ENCODE assay signal across 23 cellular contexts in genomic region chr14:75457024-75457390, GRCh38. TPM values are rescaled to one million over a fixed set of nuclear protein-coding genes. Genes with fewer than 3 reads are reported as not detected.
A peak's percentile ranks its signal among the peaks of the same experiment; 100 is the strongest.
DNase-seq lines count a peak whose midpoint lies in the region; ATAC-seq and TF ChIP-seq lines count a peak whose summit lies in the region.
"Had no signal": no experiment of that assay in that cellular context is flagged by ENCODE, and none has a peak within 500 bp of the region (broad histone marks: within the 10 kb centered on the region; RNA-seq: fewer than 3 reads in every experiment).

No MANE protein-coding gene starts in this region.

- H4K8ac ChIP-seq in mesenchymal stem cell (ENCODE audit: low read length) = peak overlapping the region; percentile 47

- WGBS in mesenchymal stem cell = 80% methylated on average over 5 of the region's 5 CpGs
- 58 to 71% (median 60%) methylated on average over 5 of the region's 5 CpGs for WGBS in psoas muscle, 3 donors
- WGBS in adrenal gland, 4 donors = 86 to 96% (median 94%) methylated on average over 5 of the region's 5 CpGs

- no peak overlapping the region for H2BK12ac ChIP-seq in mesenchymal stem cell (ENCODE audit: low read length in 2 of 2)

- no peak for DNase-seq in GM23338 (ENCODE audit: low spot score)
- DNase-seq in PC-9 = no peak
- DNase-seq in mesenchymal stem cell = no peak
- DNase-seq in psoas muscle = no peak
- DNase-seq in DMS79 treated with DMSO at 0.1 percent for 48 hours (lab: John Stamatoyannopoulos, UW) = no peak
- no peak for DNase-seq in adrenal gland
- no peak for DNase-seq in stimulated activated CD4-positive, alpha-beta T cell treated with anti-CD3 and anti-CD28 coated beads, Interleukin-1b, Interleukin-23, amount 100 ng/mL, for 48 hours
- DNase-seq in HPDE6-E6E7 (ENCODE audit: extremely low spot score) = no peak
- DNase-seq: activated CD4-positive, alpha-beta memory T cell treated with anti-CD3 and anti-CD28 coated beads for 36 hours; activated naive CD4-positive, alpha-beta T cell treated with anti-CD3 and anti-CD28 coated beads, Interleukin-2, amount 50 U/mL, for 16 hours; activated T-cell treated with anti-CD3 and anti-CD28 coated beads, Interleukin-2, amount 50 U/mL, for 48 hours; CD8-positive, alpha-beta T cell; cortex of kidney; DMS79; foreskin melanocyte; GOT3; left colon; NCI-H187; NCI-H510A; SHP77; stimulated activated naive CD4-positive, alpha-beta T cell treated with Interleukin-2 at 50 U/mL for 16 hours had no signal

- H4K20me1 ChIP-seq in GM23338 (replicated peaks; ENCODE audit: insufficient read depth) (peaks cover 5% of the 10 kb centered on the region), PC-9 (ENCODE audit: insufficient read depth) (no peaks in the 10 kb centered on the region)

- H3K4me3 ChIP-seq in GM23338 = no peak overlapping the region
- no peak overlapping the region for H3K4me3 ChIP-seq in PC-9
- no peak overlapping the region for H3K4me3 ChIP-seq in mesenchymal stem cell (ENCODE audit: insufficient read depth in 1 of 2, low read depth in 1 of 2, low read length in 2 of 2)
- no peak overlapping the region for H3K4me3 ChIP-seq in psoas muscle
- H3K4me3 ChIP-seq in adrenal gland = no peak overlapping the region
- H3K4me3 ChIP-seq: transverse colon had no signal

- H3K27me3 Mint-ChIP-seq in GM23338 (ENCODE audit: insufficient read depth, low read depth, poor library complexity) = peaks cover 16% of the 10 kb centered on the region
- H3K27me3 Mint-ChIP-seq: activated CD4-positive, alpha-beta memory T cell treated with anti-CD3 and anti-CD28 coated beads for 36 hours had no signal

- H2BK5ac ChIP-seq in mesenchymal stem cell (ENCODE audit: low read depth, low read length, poor library complexity, severe bottlenecking) = no peak overlapping the region

- H3K14ac ChIP-seq in mesenchymal stem cell (ENCODE audit: low read length in 2 of 2) = peak overlapping the region in 1 of 2 experiments; percentile 72

- CTCF ChIA-PET in PC-9 (lab: Charles Lee) = interaction anchor here (0.6 to 1.4 kb wide), 4 partner anchors 25 to 149 kb away, joined by 3 to 4 read pairs (median 3); no protein-coding TSS in a partner anchor

- H3K36me3 ChIP-seq in GM23338 (ENCODE audit: insufficient read depth) = no peaks in the 10 kb centered on the region; the same call in 1 of the 2 replicates
- H3K36me3 ChIP-seq in PC-9 (ENCODE audit: low read depth) = peaks cover 27% of the 10 kb centered on the region
- H3K36me3 ChIP-seq in mesenchymal stem cell (ENCODE audit: control insufficient read depth in 1 of 2, insufficient read depth in 2 of 2, low read depth in 1 of 2, low read length in 2 of 2) = peaks cover 13 to 22% of the 10 kb centered on the region in 2 experiments
- peaks cover 5 to 32% of the 10 kb centered on the region in 2 donors for H3K36me3 ChIP-seq in psoas muscle (ENCODE audit: insufficient read depth in 1 of 2, low read depth in 1 of 2)
- H3K36me3 ChIP-seq in adrenal gland (replicated peaks in 1 of 2) = peaks cover 0 to 12% of the 10 kb centered on the region in 2 donors

- TF ChIP-seq CTCF in GM23338 (conservative IDR thresholded peaks at IDR 0.05; ENCODE audit: low read depth in 2 of 2) (no peak), PC-9 (conservative IDR thresholded peaks at IDR 0.05) (no peak), psoas muscle (IDR thresholded peaks at IDR 0.05) (no peak), adrenal gland (IDR thresholded peaks at IDR 0.05) (no peak)

- H3K23ac ChIP-seq in mesenchymal stem cell (ENCODE audit: low read length in 2 of 2) = peak overlapping the region in 1 of 2 experiments; percentile 37

- H2BK15ac ChIP-seq in mesenchymal stem cell (ENCODE audit: low read depth, poor library complexity, severe bottlenecking) = no peak overlapping the region

- peak overlapping the region; percentile 93 for H3K27ac Mint-ChIP-seq in GM23338
- H3K27ac Mint-ChIP-seq: activated CD4-positive, alpha-beta memory T cell treated with anti-CD3 and anti-CD28 coated beads for 36 hours; CD8-positive, alpha-beta T cell had no signal

- H3K9me2 ChIP-seq in GM23338 (ENCODE audit: insufficient read depth) = no peaks in the 10 kb centered on the region
- no peaks in the 10 kb centered on the region for H3K9me2 ChIP-seq in PC-9 (ENCODE audit: insufficient read depth)

- H3F3A ChIP-seq in GM23338 (replicated peaks; ENCODE audit: low read depth) (peaks cover 11% of the 10 kb centered on the region; the same call in 1 of the 2 replicates), PC-9 (ENCODE audit: insufficient read depth, low read depth) (peaks cover 66% of the 10 kb centered on the region)

- H3K36me3 Mint-ChIP-seq in GM23338 (ENCODE audit: low read depth) = peaks cover 19% of the 10 kb centered on the region
- H3K36me3 Mint-ChIP-seq: activated CD4-positive, alpha-beta memory T cell treated with anti-CD3 and anti-CD28 coated beads for 36 hours; CD8-positive, alpha-beta T cell had no signal

- H3K79me1 ChIP-seq in mesenchymal stem cell (replicated peaks; ENCODE audit: low read length, poor library complexity, severe bottlenecking) = peaks cover 17% of the 10 kb centered on the region

- H3K27me3 ChIP-seq in GM23338 (ENCODE audit: insufficient read depth) (no peaks in the 10 kb centered on the region), PC-9 (ENCODE audit: insufficient read depth, low read depth) (no peaks in the 10 kb centered on the region), mesenchymal stem cell (ENCODE audit: control insufficient read depth in 1 of 2, insufficient read depth in 1 of 2, low read length in 2 of 2) (no peaks in the 10 kb centered on the region), psoas muscle (ENCODE audit: insufficient read depth in 3 of 3, low read length in 2 of 3) (no peaks in the 10 kb centered on the region), adrenal gland (no peaks in the 10 kb centered on the region)
- H3K27me3 ChIP-seq: transverse colon had no signal

- no TSS peak for BruUV-seq in PC-9 (replicated peaks; lab: Mats Ljungman, UMichigan)

- peak overlapping the region; percentile 72; the same call in 1 of the 2 replicates for H3K27ac ChIP-seq in GM23338 (ENCODE audit: low read depth)
- peak overlapping the region; percentile 94 for H3K27ac ChIP-seq in PC-9
- H3K27ac ChIP-seq in mesenchymal stem cell (ENCODE audit: low read length, poor library complexity, severe bottlenecking) = no peak overlapping the region
- H3K27ac ChIP-seq in psoas muscle = peak overlapping the region; percentile 81
- no peak overlapping the region for H3K27ac ChIP-seq in adrenal gland
- H3K27ac ChIP-seq: VCaP had no signal

- H3K4me2 ChIP-seq in GM23338 (peak overlapping the region; percentile 57; the same call in 1 of the 2 replicates), PC-9 (peak overlapping the region; percentile 25), mesenchymal stem cell (ENCODE audit: low read length, poor library complexity, severe bottlenecking) (no peak overlapping the region)

- no peak overlapping the region for H3K4ac ChIP-seq in mesenchymal stem cell (ENCODE audit: low read depth in 1 of 2, low read length in 2 of 2)

- ATAC-seq in GM23338 (no peak), psoas muscle (no peak)
- ATAC-seq: CD8-positive, alpha-beta T cell; left colon had no signal

- H3K4me1 Mint-ChIP-seq in GM23338 = peaks cover 70% of the 10 kb centered on the region

- H3K79me2 ChIP-seq in GM23338 (replicated peaks; ENCODE audit: insufficient read depth) (peaks cover 53% of the 10 kb centered on the region), PC-9 (ENCODE audit: low read depth) (peaks cover 83% of the 10 kb centered on the region)

- peak overlapping the region; percentile 7 for H3K9ac ChIP-seq in mesenchymal stem cell (ENCODE audit: low read length)

- H3K9me3 Mint-ChIP-seq in GM23338 = no peaks in the 10 kb centered on the region
- H3K9me3 Mint-ChIP-seq: activated CD4-positive, alpha-beta memory T cell treated with anti-CD3 and anti-CD28 coated beads for 36 hours; CD8-positive, alpha-beta T cell had no signal

- H3K18ac ChIP-seq in mesenchymal stem cell (ENCODE audit: low read depth in 1 of 2, low read length in 2 of 2) = no peak overlapping the region

- H2BK120ac ChIP-seq in mesenchymal stem cell (ENCODE audit: low read depth, low read length) = no peak overlapping the region

- no peak for TF ChIP-seq POLR2A in adrenal gland (IDR thresholded peaks at IDR 0.05)

- no peaks in the 10 kb centered on the region for H3K9me3 ChIP-seq in PC-9 (ENCODE audit: insufficient read depth, low read depth)
- no peaks in the 10 kb centered on the region for H3K9me3 ChIP-seq in mesenchymal stem cell (ENCODE audit: control insufficient read depth, low read length)
- H3K9me3 ChIP-seq in psoas muscle = no peaks in the 10 kb centered on the region
- H3K9me3 ChIP-seq in adrenal gland (replicated peaks in 1 of 3) = no peaks in the 10 kb centered on the region
- H3K9me3 ChIP-seq: transverse colon had no signal

- H4K91ac ChIP-seq in mesenchymal stem cell (ENCODE audit: low read length) = peak overlapping the region; percentile 18

- peaks cover 40% of the 10 kb centered on the region for H3K4me1 ChIP-seq in GM23338 (ENCODE audit: insufficient read depth)
- peaks cover 96% of the 10 kb centered on the region for H3K4me1 ChIP-seq in PC-9 (replicated peaks; ENCODE audit: insufficient read depth)
- peaks cover 51% of the 10 kb centered on the region for H3K4me1 ChIP-seq in mesenchymal stem cell (ENCODE audit: control insufficient read depth, insufficient read depth, low read depth, low read length)
- peaks cover 85% of the 10 kb centered on the region for H3K4me1 ChIP-seq in psoas muscle
- H3K4me1 ChIP-seq in adrenal gland (replicated peaks in 1 of 2) = peaks cover 28 to 47% of the 10 kb centered on the region in 2 donors

- intact Hi-C loops in PC-9 (cut with micrococcal nuclease; ENCODE audit: unreplicated experiment) = loop anchor here (5.0 to 10.0 kb wide), 4 partner anchors 178 to 1458 kb away; partner anchors contain the start of genes DLST and TMED10
- intact Hi-C loops in psoas muscle (cut with DNase I) = no loop called here
- intact Hi-C loops in adrenal gland (cut with DNase I) = no loop called here

- POLR2A ChIA-PET in PC-9 (lab: Charles Lee; ENCODE audit: unreplicated experiment) = interaction anchor here (0.6 to 0.7 kb wide), 2 partner anchors 17 to 89 kb away, joined by 3 to 8 read pairs; no protein-coding TSS in a partner anchor

- no peak overlapping the region for H2AK5ac ChIP-seq in mesenchymal stem cell (ENCODE audit: low read length, severe bottlenecking)

- H3K4me3 Mint-ChIP-seq in GM23338 = no peak overlapping the region
- H3K4me3 Mint-ChIP-seq: activated CD4-positive, alpha-beta memory T cell treated with anti-CD3 and anti-CD28 coated beads for 36 hours; CD8-positive, alpha-beta T cell had no signal

- no peak overlapping the region for H2AFZ ChIP-seq in GM23338
- no peak overlapping the region for H2AFZ ChIP-seq in PC-9
- no peak overlapping the region for H2AFZ ChIP-seq in mesenchymal stem cell (ENCODE audit: low read depth, low read length)

RNA-seq across cellular contexts. Expression of gene JDP2, which starts 29.2 kb away (rescaled TPM):
- total RNA-seq in GM23338 (2014; rRNA removed; shearing (Covaris generic)) = 38.9 and 46.4 TPM in 2 replicates
- polyA plus RNA-seq in GM23338 (2016; fragmentation: Nextera tagmentation; extraction: Ambion mirVana) = 12.5 and 13.3 TPM in 2 replicates
- total RNA-seq in PC-9 (2021) = 186 and 300 TPM in 2 replicates
- polyA plus RNA-seq in mesenchymal stem cell (2013, experiment 1 of 2) = 63.4 TPM
- 61.6 TPM for polyA plus RNA-seq in mesenchymal stem cell (2013, experiment 2 of 2)
- total RNA-seq in psoas muscle = 10 to 100 TPM; 11.0 to 49.6 (median 30.8) TPM
- 10 to 100 TPM; 13.2 to 73.2 (median 49.9) TPM for polyA plus RNA-seq in psoas muscle
- 10 to 100 TPM; 22.0 to 59.8 (median 34.5) TPM for total RNA-seq in adrenal gland
- 10 to 100 TPM; 11.6 to 32.6 (median 12.4) TPM for polyA plus RNA-seq in adrenal gland
- total RNA-seq: CD8-positive, alpha-beta T cell had no signal

Comparison
In these comparisons a context has a peak if more than half of its experiments do, and no peak if none do; other contexts are left out.
1. H3K27ac ChIP-seq: peak in GM23338 (single experiment), PC-9 (single experiment) and psoas muscle (single experiment); none in mesenchymal stem cell (single experiment) and adrenal gland (0 of 5).